8 cellular contexts compared by ENCODE assay signal in genomic region chr11:14336507-14337503, GRCh38. TPM values are rescaled to one million over a fixed set of nuclear protein-coding genes. Genes with fewer than 3 reads are reported as not detected.
DNase-seq lines count a peak whose midpoint lies in the region; ATAC-seq and TF ChIP-seq lines count a peak whose summit lies in the region.

No MANE protein-coding gene starts in this region.

- intact Hi-C loops in Calu3 (cut with micrococcal nuclease; ENCODE audit: unreplicated experiment) = no loop called here

- H3K9me3 Mint-ChIP-seq in Calu3 (ENCODE audit: low read depth, unreplicated experiment) = peaks cover 9% of the 10 kb centered on the region

- H2BK5ac ChIP-seq in mesendoderm (ENCODE audit: low read length) = no peak overlapping the region

- H3K4ac ChIP-seq in mesendoderm (ENCODE audit: low read depth, low read length) = no peak overlapping the region

- no peak overlapping the region for H3K4me3 Mint-ChIP-seq in Calu3 (ENCODE audit: low read depth, unreplicated experiment)

- H4K5ac ChIP-seq in mesendoderm (ENCODE audit: low read length) = no peak overlapping the region

- no peak overlapping the region for H2BK120ac ChIP-seq in mesendoderm (ENCODE audit: low read depth, low read length)

- H3K36me3 ChIP-seq in HUES6 (ENCODE audit: control insufficient read depth, insufficient read depth, low read length) = peaks cover 4% of the 10 kb centered on the region; the same call in 1 of the 2 replicates
- no peaks in the 10 kb centered on the region for H3K36me3 ChIP-seq in mesendoderm (ENCODE audit: control insufficient read depth, insufficient read depth, low read length)

- no peaks in the 10 kb centered on the region for H3K36me3 Mint-ChIP-seq in Calu3 (ENCODE audit: insufficient read depth, unreplicated experiment)

- no peak overlapping the region for H3K18ac ChIP-seq in mesendoderm (ENCODE audit: low read length)

- H3K4me3 ChIP-seq in HUES6 (ENCODE audit: low read depth, low read length) (no peak overlapping the region), mesendoderm (ENCODE audit: low read length) (no peak overlapping the region)

- peaks cover 25% of the 10 kb centered on the region for H3K4me1 Mint-ChIP-seq in Calu3 (ENCODE audit: low read depth, unreplicated experiment)

- ATAC-seq in HG02852 (IDR thresholded peaks at IDR 0.05; ENCODE audit: unreplicated experiment) = no peak

- no peak overlapping the region for H3K23ac ChIP-seq in mesendoderm (ENCODE audit: low read length)

- H3K4me1 ChIP-seq in HUES6 (ENCODE audit: control insufficient read depth, insufficient read depth, low read length) = peaks cover 47% of the 10 kb centered on the region
- H3K4me1 ChIP-seq in mesendoderm (ENCODE audit: control insufficient read depth, low read depth, low read length) = peaks cover 5% of the 10 kb centered on the region

- WGBS in mesendoderm (ENCODE audit: extremely low coverage, insufficient coverage, low lambda C conversion rate) = no CpG with 5 or more reads among the region's 2 CpGs

- DNase-seq in Calu3 (no peak), astrocyte of the hippocampus (ENCODE audit: low read depth, low spot score) (peak; percentile 52), mesendoderm (peak; percentile 63), T-helper 9 cell (no peak), globus pallidus (ENCODE audit: low spot score) (no peak), D341Med (ENCODE audit: low spot score) (no peak)

- H2BK15ac ChIP-seq in mesendoderm (replicated peaks; ENCODE audit: low read depth) = no peak overlapping the region

- H3K9ac ChIP-seq in HUES6 (ENCODE audit: low read length) = no peak overlapping the region
- H3K9ac ChIP-seq in mesendoderm (ENCODE audit: low read length) = no peak overlapping the region

- H2AK5ac ChIP-seq in mesendoderm (ENCODE audit: low read length) = no peak overlapping the region

- H3K9me3 ChIP-seq in HUES6 (ENCODE audit: control insufficient read depth, insufficient read depth, low read depth, low read length) = peaks cover 11% of the 10 kb centered on the region

- no peak overlapping the region for H3K56ac ChIP-seq in mesendoderm (ENCODE audit: low read length)

- H3K79me1 ChIP-seq in mesendoderm (ENCODE audit: low read length) = peaks cover 3% of the 10 kb centered on the region

- H3K27me3 Mint-ChIP-seq in Calu3 (ENCODE audit: unreplicated experiment) = no peaks in the 10 kb centered on the region

- H3K4me2 ChIP-seq in mesendoderm (ENCODE audit: low read length) = no peak overlapping the region

- BruUV-seq in Calu3 (replicated peaks; lab: Mats Ljungman, UMichigan) = no TSS peak

- no peak overlapping the region for H4K8ac ChIP-seq in mesendoderm (ENCODE audit: low read depth, low read length)

- H3K27me3 ChIP-seq in HUES6 (ENCODE audit: control insufficient read depth, insufficient read depth, low read length) (no peaks in the 10 kb centered on the region), mesendoderm (ENCODE audit: insufficient read depth, low read length, poor library complexity) (no peaks in the 10 kb centered on the region)

- CTCF ChIA-PET in Calu3 (lab: Charles Lee) = no interaction called here

- no peak for TF ChIP-seq CTCF in Calu3 (IDR thresholded peaks at IDR 0.05; ENCODE audit: unreplicated experiment)

- peaks cover 74% of the 10 kb centered on the region for H3K79me2 ChIP-seq in mesendoderm (ENCODE audit: control insufficient read depth, insufficient read depth, low read length)

- peak overlapping the region; percentile 73 for H3K27ac Mint-ChIP-seq in Calu3 (ENCODE audit: unreplicated experiment)

- H3K27ac ChIP-seq in HUES6 (ENCODE audit: low read depth, low read length) (peak overlapping the region; percentile 22; the same call in 1 of the 2 replicates), mesendoderm (ENCODE audit: low read depth, low read length) (no peak overlapping the region)

RNA-seq across cellular contexts. Expression of gene RRAS2, which starts 22.2 kb away (rescaled TPM):
- 37.2 and 42.8 TPM in 2 replicates for total RNA-seq in Calu3 (2022)
- polyA plus RNA-seq in mesendoderm (2013, experiment 1 of 2) = 180 TPM
- polyA plus RNA-seq in mesendoderm (2013, experiment 2 of 2) = 184 TPM

Comparison
In these comparisons a context has a peak if more than half of its experiments do, and no peak if none do; other contexts are left out.
1. DNase-seq: peak in astrocyte of the hippocampus (single experiment) and mesendoderm (single experiment); none in Calu3 (single experiment), T-helper 9 cell (single experiment), globus pallidus (single experiment) and D341Med (single experiment).